ENCODE assay signal across 18 cellular contexts in genomic region chr15:38598749-38599148, GRCh38. TPM values are rescaled to one million over a fixed set of nuclear protein-coding genes. Genes with fewer than 3 reads are reported as not detected.
DNase-seq lines count a peak whose midpoint lies in the region; ATAC-seq lines count a peak whose summit lies in the region.
"Had no signal": no experiment of that assay in that cellular context is flagged by ENCODE, and none has a peak within 500 bp of the region (broad histone marks: within the 10 kb centered on the region; RNA-seq: fewer than 3 reads in every experiment).

No MANE protein-coding gene starts in this region.

- H3K9ac ChIP-seq in Karpas-422 (ENCODE audit: low read length) (no peak overlapping the region; the same call in 1 of the 2 replicates), trophoblast cell (ENCODE audit: low read length) (no peak overlapping the region)

- H3K4me1 ChIP-seq in Karpas-422 (ENCODE audit: low read length) (peaks cover 25% of the 10 kb centered on the region), trophoblast cell (ENCODE audit: control insufficient read depth in 1 of 2, insufficient read depth in 2 of 2, low read length in 2 of 2) (peaks cover 4 to 11% of the 10 kb centered on the region in 2 experiments)

- H2BK5ac ChIP-seq in trophoblast cell (ENCODE audit: low read depth, low read length, poor library complexity): peak overlapping the region; percentile 4

- H3K79me2 ChIP-seq in Karpas-422 (ENCODE audit: low read length): no peaks in the 10 kb centered on the region
- H3K79me2 ChIP-seq in trophoblast cell (ENCODE audit: control insufficient read depth, insufficient read depth, low read length, poor library complexity): no peaks in the 10 kb centered on the region

- peak overlapping the region; percentile 57 for H3K27ac ChIP-seq in Karpas-422 (ENCODE audit: low read length)
- H3K27ac ChIP-seq in trophoblast cell (ENCODE audit: low read depth, low read length): no peak overlapping the region

- H3K36me3 ChIP-seq in Karpas-422 (ENCODE audit: insufficient read depth, low read length) (no peaks in the 10 kb centered on the region), trophoblast cell (ENCODE audit: control insufficient read depth in 1 of 2, insufficient read depth in 2 of 2, low read length in 2 of 2) (no peaks in the 10 kb centered on the region)

- H4K91ac ChIP-seq in trophoblast cell (ENCODE audit: low read depth, low read length): peak overlapping the region; percentile 20

- H3K23ac ChIP-seq in trophoblast cell (ENCODE audit: low read length): no peak overlapping the region

- peak; percentile 43 for DNase-seq in Karpas-422
- DNase-seq in central memory CD8-positive, alpha-beta T cell (ENCODE audit: low spot score in 2 of 2): no peak
- DNase-seq in islet precursor cell: peak; percentile 14
- DNase-seq in trophoblast cell: no peak
- no peak for DNase-seq in activated CD4-positive, alpha-beta T cell treated with anti-CD3 and anti-CD28 coated beads, Interleukin-2, amount 50 U/mL, for 48 hours
- no peak for DNase-seq in NOMO-1 (lab: John Stamatoyannopoulos, UW; ENCODE audit: unreplicated experiment in 2 of 2)
- no peak for DNase-seq in inferior parietal cortex (ENCODE audit: extremely low spot score)
- DNase-seq: EL; MM.1S; NCI-H1092; NCI-H1436; NCI-H1930; NCI-H226; NCI-H510A treated with DMSO at 0.1 percent for 48 hours; NCI-H774; NK-92 treated with Interleukin-12 subunit alpha and Interleukin-12 subunit beta, amount 100 ng/mL, for 24 hours had no signal

- peak overlapping the region; percentile 8 for H2BK120ac ChIP-seq in trophoblast cell (ENCODE audit: insufficient read depth, low read length, poor library complexity)

- H3K9me3 ChIP-seq in Karpas-422 (ENCODE audit: low read length) (no peaks in the 10 kb centered on the region), trophoblast cell (ENCODE audit: insufficient read depth, low read depth, low read length) (no peaks in the 10 kb centered on the region)

- no peaks in the 10 kb centered on the region for H3K27me3 Mint-ChIP-seq in central memory CD8-positive, alpha-beta T cell

- H4K12ac ChIP-seq in trophoblast cell (ENCODE audit: low read depth, low read length): no peak overlapping the region

- H3K4me1 Mint-ChIP-seq in central memory CD8-positive, alpha-beta T cell: no peaks in the 10 kb centered on the region

- no CpG with 5 or more reads among the region's 2 CpGs for WGBS in trophoblast cell (ENCODE audit: extremely low coverage, insufficient coverage, insufficient read length)

- H3K14ac ChIP-seq in trophoblast cell (ENCODE audit: low read length): no peak overlapping the region

- H3K4me3 Mint-ChIP-seq in central memory CD8-positive, alpha-beta T cell: no peak overlapping the region

- no peaks in the 10 kb centered on the region for H4K20me1 ChIP-seq in Karpas-422 (ENCODE audit: insufficient read depth, low read depth, low read length)

- no peak overlapping the region for H2AK5ac ChIP-seq in trophoblast cell (ENCODE audit: low read length)

- H3K9me3 Mint-ChIP-seq in central memory CD8-positive, alpha-beta T cell: no peaks in the 10 kb centered on the region

- no peak overlapping the region for H3K18ac ChIP-seq in trophoblast cell (ENCODE audit: low read length)

- H3K9me2 ChIP-seq in Karpas-422 (replicated peaks; ENCODE audit: insufficient read depth, low read length): no peaks in the 10 kb centered on the region

- H3K79me1 ChIP-seq in trophoblast cell (ENCODE audit: low read length): peaks cover 22% of the 10 kb centered on the region

- H3K4me2 ChIP-seq in Karpas-422 (ENCODE audit: low read depth, low read length, poor library complexity, severe bottlenecking) (peak overlapping the region; percentile 4), trophoblast cell (ENCODE audit: low read length) (no peak overlapping the region)

- H3K36me3 Mint-ChIP-seq in central memory CD8-positive, alpha-beta T cell (ENCODE audit: insufficient read depth): no peaks in the 10 kb centered on the region

- H3K27ac Mint-ChIP-seq in central memory CD8-positive, alpha-beta T cell (ENCODE audit: low read depth): peak overlapping the region; percentile 53

- no peak overlapping the region for H4K8ac ChIP-seq in trophoblast cell (ENCODE audit: low read depth, low read length)

- H3K4me3 ChIP-seq in Karpas-422 (ENCODE audit: low read length) (no peak overlapping the region), trophoblast cell (ENCODE audit: low read depth, low read length) (no peak overlapping the region)

- H2BK12ac ChIP-seq in trophoblast cell (ENCODE audit: low read length): peak overlapping the region; percentile 15

- H3K27me3 ChIP-seq in Karpas-422 (ENCODE audit: low read length): no peaks in the 10 kb centered on the region
- no peaks in the 10 kb centered on the region for H3K27me3 ChIP-seq in trophoblast cell (ENCODE audit: insufficient read depth, low read length)

- H2AFZ ChIP-seq in Karpas-422 (ENCODE audit: low read length) (0 out of 2 replicates have a peak overlapping the region, but pooled peaks have one; percentile 74), trophoblast cell (ENCODE audit: insufficient read depth, low read length, poor library complexity) (no peak overlapping the region)

- H3K4ac ChIP-seq in trophoblast cell (ENCODE audit: low read depth, low read length): no peak overlapping the region

- no peak for ATAC-seq in central memory CD8-positive, alpha-beta T cell (replicated peaks; ENCODE audit: extremely low read depth, poor library complexity, severe bottlenecking)
- ATAC-seq: Right ventricle myocardium inferior had no signal

RNA-seq across cellular contexts. Expression of gene RASGRP1, which starts 34.1 kb away (rescaled TPM):
- 51.2 and 71.1 TPM in 2 replicates for total RNA-seq in Karpas-422 (2014; rRNA removed; shearing (Covaris generic); ENCODE audit: low replicate concordance)
- polyA plus RNA-seq in trophoblast cell (2013): 19.6 and 22.1 TPM in 2 replicates
- total RNA-seq: LHCN-M2 had no signal

Comparison
In these comparisons a context has a peak if more than half of its experiments do, and no peak if none do; other contexts are left out.
1. DNase-seq: peak in Karpas-422 (single experiment) and islet precursor cell (single experiment); none in central memory CD8-positive, alpha-beta T cell (0 of 2), trophoblast cell (0 of 2), activated CD4-positive, alpha-beta T cell treated with anti-CD3 and anti-CD28 coated beads, Interleukin-2, amount 50 U/mL, for 48 hours (0 of 2), NOMO-1 (0 of 2) and inferior parietal cortex (single experiment).